ENCODE assay signal across 10 cellular contexts in the genomic region with DNA sequence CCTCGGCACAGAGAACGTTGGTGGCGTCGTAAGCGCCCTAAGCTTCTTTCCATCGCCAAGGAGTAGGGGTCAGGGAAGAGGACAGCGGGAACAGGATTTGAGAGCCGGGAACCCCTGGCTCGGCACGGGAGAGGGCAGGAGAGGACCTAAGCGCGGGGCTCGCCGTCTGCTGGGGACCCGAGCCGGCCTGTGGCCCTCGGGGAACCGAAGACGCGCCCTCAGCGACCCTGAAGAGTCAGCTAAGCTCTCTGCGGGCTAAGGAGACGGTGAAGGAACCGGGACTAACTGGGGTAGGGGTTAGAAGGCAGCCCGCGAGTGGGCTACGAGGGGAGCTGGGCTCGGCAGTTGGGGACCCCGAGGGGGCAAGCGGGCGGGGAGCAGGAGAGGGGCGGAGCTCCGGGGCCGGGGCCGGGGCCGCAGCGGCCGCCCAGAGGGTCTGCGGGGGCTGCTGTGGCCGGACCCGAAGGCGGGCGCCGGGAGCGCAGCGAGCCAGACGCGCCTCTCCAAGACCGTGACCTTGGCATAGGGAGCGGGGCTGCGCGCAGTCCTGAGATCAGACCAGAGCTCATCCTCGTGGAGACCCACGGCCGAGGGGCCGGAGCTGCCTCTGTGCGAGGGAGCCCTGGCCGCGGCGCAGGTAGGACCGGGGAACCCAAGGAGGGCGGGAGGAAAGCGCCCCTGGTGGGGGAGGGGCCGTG. TPM values are rescaled to one million over a fixed set of nuclear protein-coding genes. Genes with fewer than 3 reads are reported as not detected.
DNase-seq lines count a peak whose midpoint lies in the region; ATAC-seq and FAIRE-seq lines count a peak whose summit lies in the region.
"Had no signal": no experiment of that assay in that cellular context is flagged by ENCODE, and none has a peak within 500 bp of the region (broad histone marks: within the 10 kb centered on the region; RNA-seq: fewer than 3 reads in every experiment).

No MANE protein-coding gene starts in this region.

- H3K4me1 Mint-ChIP-seq in activated CD4-positive, alpha-beta T cell treated with anti-CD3 and anti-CD28 coated beads, Interleukin-2, amount 10 ng/mL, durations not matched to agents 24 days and 14 days = peaks cover 5% of the 10 kb centered on the region
- H3K4me1 Mint-ChIP-seq in activated naive CD8-positive, alpha-beta T cell (ENCODE audit: low read depth) = peaks cover 5% of the 10 kb centered on the region
- H3K4me1 Mint-ChIP-seq in stimulated activated effector memory CD8-positive, alpha-beta T cell treated with anti-CD3 and anti-CD28 coated beads, Interleukin-12 subunit alpha, Interleukin-12 subunit beta, amount 100 ng/mL, for 72 hours = peaks cover 8% of the 10 kb centered on the region

- DNase-seq in activated CD4-positive, alpha-beta T cell treated with anti-CD3 and anti-CD28 coated beads, Interleukin-2, amount 10 ng/mL, durations not matched to agents 24 days and 14 days = no peak
- DNase-seq in activated CD4-positive, alpha-beta T cell treated with anti-CD3 and anti-CD28 coated beads for 1 hour = no peak
- no peak for DNase-seq in stimulated activated effector memory CD8-positive, alpha-beta T cell treated with anti-CD3 and anti-CD28 coated beads, Interleukin-12 subunit alpha, Interleukin-12 subunit beta, amount 100 ng/mL, for 72 hours (ENCODE audit: low spot score in 2 of 2)
- no peak for DNase-seq in RCC 7860 (ENCODE audit: low spot score)

- no peaks in the 10 kb centered on the region for H3K36me3 Mint-ChIP-seq in activated CD4-positive, alpha-beta T cell treated with anti-CD3 and anti-CD28 coated beads, Interleukin-2, amount 10 ng/mL, durations not matched to agents 24 days and 14 days (ENCODE audit: low read depth)
- no peaks in the 10 kb centered on the region for H3K36me3 Mint-ChIP-seq in activated naive CD8-positive, alpha-beta T cell
- H3K36me3 Mint-ChIP-seq in stimulated activated effector memory CD8-positive, alpha-beta T cell treated with anti-CD3 and anti-CD28 coated beads, Interleukin-12 subunit alpha, Interleukin-12 subunit beta, amount 100 ng/mL, for 72 hours = peaks cover 5% of the 10 kb centered on the region

- peak overlapping the region; percentile 80 for H3K4me3 ChIP-seq in iPS-20b (ENCODE audit: low read length)

- H3K27ac Mint-ChIP-seq in activated CD4-positive, alpha-beta T cell treated with anti-CD3 and anti-CD28 coated beads, Interleukin-2, amount 10 ng/mL, durations not matched to agents 24 days and 14 days = no peak overlapping the region
- H3K27ac Mint-ChIP-seq in activated naive CD8-positive, alpha-beta T cell = no peak overlapping the region
- no peak overlapping the region for H3K27ac Mint-ChIP-seq in stimulated activated effector memory CD8-positive, alpha-beta T cell treated with anti-CD3 and anti-CD28 coated beads, Interleukin-12 subunit alpha, Interleukin-12 subunit beta, amount 100 ng/mL, for 72 hours

- no peaks in the 10 kb centered on the region for H3K4me1 ChIP-seq in iPS-20b (ENCODE audit: insufficient read depth, low read length)

- H3K9ac ChIP-seq in iPS-20b (ENCODE audit: low read depth, low read length) = peak overlapping the region; percentile 48

- no peaks in the 10 kb centered on the region for H3K9me3 Mint-ChIP-seq in activated CD4-positive, alpha-beta T cell treated with anti-CD3 and anti-CD28 coated beads, Interleukin-2, amount 10 ng/mL, durations not matched to agents 24 days and 14 days
- H3K9me3 Mint-ChIP-seq in activated naive CD8-positive, alpha-beta T cell (ENCODE audit: low read depth) = no peaks in the 10 kb centered on the region
- H3K9me3 Mint-ChIP-seq in stimulated activated effector memory CD8-positive, alpha-beta T cell treated with anti-CD3 and anti-CD28 coated beads, Interleukin-12 subunit alpha, Interleukin-12 subunit beta, amount 100 ng/mL, for 72 hours = no peaks in the 10 kb centered on the region

- H3K36me3 ChIP-seq in iPS-20b (ENCODE audit: insufficient read depth, low read depth, low read length) = no peaks in the 10 kb centered on the region

- H3K9me3 ChIP-seq in iPS-20b (ENCODE audit: insufficient read depth, low read depth, low read length) = no peaks in the 10 kb centered on the region

- H3K27me3 ChIP-seq in iPS-20b (ENCODE audit: insufficient read depth, low read length) = peaks cover 83% of the 10 kb centered on the region

- intact Hi-C loops in activated CD4-positive, alpha-beta T cell treated with anti-CD3 and anti-CD28 coated beads, Interleukin-2, amount 10 ng/mL, durations not matched to agents 24 days and 14 days (cut with micrococcal nuclease) = no loop called here

- no peak for FAIRE-seq in RCC 7860 (lab: Jason Lieb, UNC)

- peak; percentile 44 for ATAC-seq in stimulated activated effector memory CD8-positive, alpha-beta T cell treated with anti-CD3 and anti-CD28 coated beads, Interleukin-12 subunit alpha, Interleukin-12 subunit beta, amount 100 ng/mL, for 72 hours
- ATAC-seq in GM18873 (IDR thresholded peaks at IDR 0.05; ENCODE audit: low FRiP score, unreplicated experiment) (no peak), GM18867 (IDR thresholded peaks at IDR 0.05; ENCODE audit: unreplicated experiment) (no peak)

- H3K27ac ChIP-seq in iPS-20b (ENCODE audit: low read length) = no peak overlapping the region

- H3K4me3 Mint-ChIP-seq in activated CD4-positive, alpha-beta T cell treated with anti-CD3 and anti-CD28 coated beads, Interleukin-2, amount 10 ng/mL, durations not matched to agents 24 days and 14 days = peak overlapping the region; percentile 65
- peak overlapping the region; percentile 48 for H3K4me3 Mint-ChIP-seq in activated naive CD8-positive, alpha-beta T cell
- peak overlapping the region; percentile 69 for H3K4me3 Mint-ChIP-seq in stimulated activated effector memory CD8-positive, alpha-beta T cell treated with anti-CD3 and anti-CD28 coated beads, Interleukin-12 subunit alpha, Interleukin-12 subunit beta, amount 100 ng/mL, for 72 hours

- H3K27me3 Mint-ChIP-seq in activated CD4-positive, alpha-beta T cell treated with anti-CD3 and anti-CD28 coated beads, Interleukin-2, amount 10 ng/mL, durations not matched to agents 24 days and 14 days = peaks cover 76% of the 10 kb centered on the region
- peaks cover 39% of the 10 kb centered on the region for H3K27me3 Mint-ChIP-seq in activated naive CD8-positive, alpha-beta T cell

RNA-seq across cellular contexts. Expression of a gene that starts 0.6 kb away (rescaled TPM):
- not detected in 2 replicates for total RNA-seq in activated CD4-positive, alpha-beta T cell treated with anti-CD3 and anti-CD28 coated beads, Interleukin-2, amount 10 ng/mL, durations not matched to agents 24 days and 14 days
- total RNA-seq: LHCN-M2, pulmonary artery endothelial cell had no signal
